8 cellular contexts compared by ENCODE assay signal in the genomic region with DNA sequence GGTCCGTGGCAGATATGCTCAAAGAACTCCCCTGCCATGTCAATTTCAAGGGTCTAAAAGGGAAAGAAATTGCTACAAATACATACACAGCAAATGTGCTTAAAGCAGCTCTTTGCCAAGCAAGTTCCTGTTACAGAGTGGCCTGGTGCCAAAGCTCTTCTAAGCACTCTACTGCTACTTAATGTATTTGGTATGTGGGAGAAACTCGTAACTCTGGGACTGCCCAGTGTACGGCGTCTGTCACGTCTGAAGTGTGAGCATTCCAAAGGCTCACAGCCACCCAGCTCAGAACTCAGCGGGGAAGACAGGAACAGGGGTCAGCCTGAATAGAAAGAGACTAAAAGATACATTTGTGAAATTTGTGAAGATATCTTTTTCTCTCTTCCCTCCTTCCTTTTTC. TPM values are rescaled to one million over a fixed set of nuclear protein-coding genes. Genes with fewer than 3 reads are reported as not detected.
DNase-seq lines count a peak whose midpoint lies in the region; ATAC-seq, FAIRE-seq and TF ChIP-seq lines count a peak whose summit lies in the region.

No MANE protein-coding gene starts in this region.

- no peaks in the 10 kb centered on the region for H3K9me1 ChIP-seq in keratinocyte (ENCODE audit: control insufficient read depth, extremely low read depth, insufficient read depth, low read length)

- H3K36me3 Mint-ChIP-seq in brain: no peaks in the 10 kb centered on the region
- H3K36me3 Mint-ChIP-seq in Caco-2 (ENCODE audit: insufficient read depth, unreplicated experiment): no peaks in the 10 kb centered on the region

- H4K20me1 ChIP-seq in keratinocyte (ENCODE audit: control insufficient read depth, extremely low read depth, insufficient read depth, low read length): no peaks in the 10 kb centered on the region

- H3K4me2 ChIP-seq in keratinocyte (ENCODE audit: control insufficient read depth, extremely low read depth, insufficient read depth, low read depth, low read length): peak overlapping the region; percentile 92

- ATAC-seq in HG03196 (IDR thresholded peaks at IDR 0.05; ENCODE audit: unreplicated experiment): no peak

- no TSS peak for BruUV-seq in Caco-2 (replicated peaks; lab: Mats Ljungman, UMichigan)

- peak overlapping the region in 4 of 5 experiments; percentile 73 to 95 (median 82) for H3K27ac Mint-ChIP-seq in brain
- no peak overlapping the region for H3K27ac Mint-ChIP-seq in Caco-2 (ENCODE audit: unreplicated experiment)

- H3K27me3 Mint-ChIP-seq in brain (peaks cover 4% of the 10 kb centered on the region), Caco-2 (ENCODE audit: insufficient read depth, unreplicated experiment) (no peaks in the 10 kb centered on the region)

- peak; percentile 9 for TF ChIP-seq CTCF in D721Med (IDR thresholded peaks at IDR 0.05; ENCODE audit: insufficient read depth, missing control alignments)
- no peak for TF ChIP-seq CTCF in brain (conservative IDR thresholded peaks at IDR 0.05)
- TF ChIP-seq CTCF in keratinocyte (optimal IDR thresholded peaks at IDR 0.05 in 1 of 3, IDR thresholded peaks at IDR 0.05 in 1 of 3, conservative IDR thresholded peaks at IDR 0.05 in 1 of 3; ENCODE audit: extremely low read depth in 1 of 3, insufficient read depth in 2 of 3, low read length in 3 of 3): no peak
- no peak for TF ChIP-seq CTCF in Caco-2 (IDR thresholded peaks at IDR 0.05; ENCODE audit: insufficient read depth in 1 of 2, low read depth in 1 of 2, low read length in 1 of 2, severe bottlenecking in 1 of 2, unreplicated experiment in 1 of 2)

- H3K27me3 ChIP-seq in keratinocyte (ENCODE audit: control insufficient read depth, extremely low read depth, insufficient read depth, low read length): no peaks in the 10 kb centered on the region
- H3K27me3 ChIP-seq in subcutaneous abdominal adipose tissue (ENCODE audit: control insufficient read depth in 5 of 5, insufficient read depth in 4 of 5, low read length in 5 of 5): no peaks in the 10 kb centered on the region
- H3K27me3 ChIP-seq in Caco-2 (replicated peaks; ENCODE audit: control insufficient read depth, insufficient read depth, low read length): no peaks in the 10 kb centered on the region

- peaks cover 85% of the 10 kb centered on the region for H3K4me1 Mint-ChIP-seq in brain
- peaks cover 13% of the 10 kb centered on the region for H3K4me1 Mint-ChIP-seq in Caco-2 (ENCODE audit: low read depth, unreplicated experiment)

- no peak for DNase-seq in D721Med (ENCODE audit: insufficient read length, low spot score)
- peak; percentile 0 to 14 for DNase-seq in NCI-H187 (lab: John Stamatoyannopoulos, UW)
- no peak for DNase-seq in keratinocyte (ENCODE audit: low read depth, low spot score)
- no peak for DNase-seq in erythroblast (lab: John Stamatoyannopoulos, UW)
- no peak for DNase-seq in Caco-2

- dilution Hi-C loops in keratinocyte (cut with MboI; ENCODE audit: extremely low pct_ligation_motif_present, low sequenced_read_pairs): no loop called here

- H3K9me3 ChIP-seq in keratinocyte (ENCODE audit: control insufficient read depth, low read depth, low read length) (no peaks in the 10 kb centered on the region), subcutaneous abdominal adipose tissue (ENCODE audit: control insufficient read depth in 5 of 5, low read length in 5 of 5) (no peaks in the 10 kb centered on the region), Caco-2 (no peaks in the 10 kb centered on the region)

- POLR2A ChIA-PET in Caco-2 (lab: Charles Lee): no interaction called here

- H3K4me1 ChIP-seq in keratinocyte (ENCODE audit: control insufficient read depth, extremely low read depth, insufficient read depth, low read length) (peaks cover 51% of the 10 kb centered on the region), subcutaneous abdominal adipose tissue (ENCODE audit: control insufficient read depth in 5 of 5, insufficient read depth in 5 of 5, low read length in 5 of 5) (peaks cover 0 to 60% (median 41%) of the 10 kb centered on the region in 5 donors), Caco-2 (no peaks in the 10 kb centered on the region)

- TF ChIP-seq POLR2A in erythroblast (IDR thresholded peaks at IDR 0.05; ENCODE audit: low read length): no peak

- intact Hi-C loops in Caco-2 (cut with micrococcal nuclease; ENCODE audit: unreplicated experiment): no loop called here

- H3K4me3 ChIP-seq in keratinocyte (ENCODE audit: control insufficient read depth in 2 of 3, extremely low read depth in 1 of 3, insufficient read depth in 2 of 3, low read depth in 1 of 3, low read length in 3 of 3) (peak overlapping the region; percentile 1 to 50 (median 37)), subcutaneous abdominal adipose tissue (ENCODE audit: low read depth in 1 of 5, low read length in 5 of 5) (peak overlapping the region; percentile 38 to 57 (median 48)), Caco-2 (ENCODE audit: low read depth, low read length) (no peak overlapping the region)

- no peaks in the 10 kb centered on the region for H3K36me3 ChIP-seq in keratinocyte (ENCODE audit: control insufficient read depth in 2 of 2, extremely low read depth in 1 of 2, insufficient read depth in 2 of 2, low read length in 2 of 2)
- no peaks in the 10 kb centered on the region for H3K36me3 ChIP-seq in subcutaneous abdominal adipose tissue (ENCODE audit: control insufficient read depth in 5 of 5, insufficient read depth in 5 of 5, low read length in 5 of 5)
- no peaks in the 10 kb centered on the region for H3K36me3 ChIP-seq in Caco-2 (ENCODE audit: control insufficient read depth, insufficient read depth, low read length)

- peak overlapping the region; percentile 93 for H2AFZ ChIP-seq in keratinocyte (ENCODE audit: control insufficient read depth, low read length)

- H3K79me2 ChIP-seq in keratinocyte (ENCODE audit: control insufficient read depth, insufficient read depth, low read length): no peaks in the 10 kb centered on the region

- peak overlapping the region; percentile 84 for H3K27ac ChIP-seq in keratinocyte (ENCODE audit: control insufficient read depth, insufficient read depth, low read length)
- H3K27ac ChIP-seq in subcutaneous abdominal adipose tissue (ENCODE audit: low read depth, low read length): peak overlapping the region; percentile 87

- CTCF ChIA-PET in Caco-2 (lab: Charles Lee): no interaction called here

- no peak for FAIRE-seq in D721Med (lab: Jason Lieb, UNC)
- FAIRE-seq in keratinocyte (lab: Jason Lieb, UNC): peak; percentile 98

- peak overlapping the region; percentile 74 for H3K9ac ChIP-seq in keratinocyte (ENCODE audit: control insufficient read depth, extremely low read depth, insufficient read depth, low read length)
- peak overlapping the region; percentile 30 to 79 (median 55) for H3K9ac ChIP-seq in subcutaneous abdominal adipose tissue (ENCODE audit: low read length in 5 of 5)

- H3K4me3 Mint-ChIP-seq in brain: peak overlapping the region; percentile 54 to 84 (median 73)
- no peak overlapping the region for H3K4me3 Mint-ChIP-seq in Caco-2 (ENCODE audit: unreplicated experiment)

- H3K9me3 Mint-ChIP-seq in brain (peaks cover 0 to 3% (median 0%) of the 10 kb centered on the region in 5 experiments), Caco-2 (ENCODE audit: unreplicated experiment) (no peaks in the 10 kb centered on the region)

RNA-seq across cellular contexts. Expression of a gene that starts 54.6 kb away (rescaled TPM):
- polyA plus RNA-seq in brain (ENCODE audit: insufficient read depth, low read depth, low replicate concordance): 2.4 TPM
- polyA plus RNA-seq in keratinocyte: 2.3 to 4.2 TPM (median 2.5 TPM) in 3 replicates
- 0.49 TPM for polyA plus RNA-seq in keratinocyte (2011; ENCODE audit: low read depth)
- 1.6 and 2.1 TPM in 2 replicates for polyA plus RNA-seq in keratinocyte (2011; cell fraction: cytosol; rRNA removed)
- 4.8 and 5.7 TPM in 2 replicates for polyA plus RNA-seq in keratinocyte (2011; cell fraction: nucleus; rRNA removed)
- 0.89 and 2.8 TPM in 2 replicates for polyA plus RNA-seq in keratinocyte (2012; ENCODE audit: low replicate concordance)
- polyA minus RNA-seq in keratinocyte: 17.0 to 24.8 TPM (median 18.5 TPM) in 3 replicates
- polyA minus RNA-seq in keratinocyte (2011; cell fraction: cytosol; rRNA and poly(A)+ RNA removed): 5.2 TPM
- 10.3 and 21.1 TPM in 2 replicates for polyA minus RNA-seq in keratinocyte (2011; cell fraction: nucleus; rRNA and poly(A)+ RNA removed)
- 7.4 and 9.2 TPM in 2 replicates for total RNA-seq in Caco-2 (2022)

Comparison
In these comparisons a context has a peak if more than half of its experiments do, and no peak if none do; other contexts are left out.
1. DNase-seq: peak in NCI-H187 (2 of 2); none in D721Med (single experiment), keratinocyte (single experiment), erythroblast (0 of 2) and Caco-2 (0 of 2).